ENCODE assay signal across 8 cellular contexts in genomic region chr9:120711841-120712538, GRCh38. TPM values are rescaled to one million over a fixed set of nuclear protein-coding genes. Genes with fewer than 3 reads are reported as not detected.
DNase-seq lines count a peak whose midpoint lies in the region; TF ChIP-seq lines count a peak whose summit lies in the region.

No MANE protein-coding gene starts in this region.

- H3K36me3 Mint-ChIP-seq in endothelial cell (ENCODE audit: low read depth, unreplicated experiment) (no peaks in the 10 kb centered on the region), Caco-2 (ENCODE audit: insufficient read depth, unreplicated experiment) (peaks cover 6% of the 10 kb centered on the region)

- H3K27ac ChIP-seq in duodenal mucosa (ENCODE audit: low read depth, low read length) (no peak overlapping the region), neutrophil (peak overlapping the region; percentile 93)

- peak overlapping the region; percentile 74 to 79 for H3K9ac ChIP-seq in duodenal mucosa (ENCODE audit: low read depth in 1 of 2, low read length in 2 of 2)

- H3K9me3 Mint-ChIP-seq in endothelial cell (ENCODE audit: unreplicated experiment), result no peaks in the 10 kb centered on the region
- no peaks in the 10 kb centered on the region for H3K9me3 Mint-ChIP-seq in Caco-2 (ENCODE audit: unreplicated experiment)

- H3K27me3 ChIP-seq in duodenal mucosa (ENCODE audit: control insufficient read depth in 1 of 2, insufficient read depth in 2 of 2, low read length in 2 of 2) (no peaks in the 10 kb centered on the region), neutrophil (no peaks in the 10 kb centered on the region), Caco-2 (replicated peaks; ENCODE audit: control insufficient read depth, insufficient read depth, low read length) (no peaks in the 10 kb centered on the region)

- H3K4me3 ChIP-seq in duodenal mucosa (ENCODE audit: low read depth in 1 of 2, low read length in 2 of 2), result peak overlapping the region; percentile 84 to 87
- peak overlapping the region; percentile 87 to 95 for H3K4me3 ChIP-seq in neutrophil (ENCODE audit: low read depth in 1 of 2, low read length in 1 of 2)
- H3K4me3 ChIP-seq in Caco-2 (ENCODE audit: low read depth, low read length), result no peak overlapping the region

- CTCF ChIA-PET in Caco-2 (lab: Charles Lee), result interaction anchor here (1.4 kb wide), 1 partner anchor 92 kb away, joined by 4 read pairs; no protein-coding TSS in a partner anchor

- peaks cover 3% of the 10 kb centered on the region for H3K4me1 Mint-ChIP-seq in endothelial cell (ENCODE audit: unreplicated experiment)
- H3K4me1 Mint-ChIP-seq in Caco-2 (ENCODE audit: low read depth, unreplicated experiment), result no peaks in the 10 kb centered on the region

- in situ Hi-C loops in Caki2 (cut with HindIII; ENCODE audit: low pct_unique_long_range_greater_than_20kb, low sequenced_read_pairs), result no loop called here

- no peak overlapping the region for H3K27ac Mint-ChIP-seq in endothelial cell (ENCODE audit: unreplicated experiment)
- no peak overlapping the region for H3K27ac Mint-ChIP-seq in Caco-2 (ENCODE audit: unreplicated experiment)

- peaks cover 33 to 37% of the 10 kb centered on the region in 2 donors for H3K4me1 ChIP-seq in duodenal mucosa (ENCODE audit: control insufficient read depth in 1 of 2, insufficient read depth in 2 of 2, low read length in 2 of 2)
- peaks cover 60 to 74% of the 10 kb centered on the region in 2 experiments for H3K4me1 ChIP-seq in neutrophil (ENCODE audit: control insufficient read depth in 1 of 2, insufficient read depth in 1 of 2, low read depth in 1 of 2, low read length in 1 of 2)
- peaks cover 19% of the 10 kb centered on the region for H3K4me1 ChIP-seq in Caco-2

- intact Hi-C loops in Caco-2 (cut with micrococcal nuclease; ENCODE audit: unreplicated experiment), result no loop called here

- no peak overlapping the region for H3K4me3 Mint-ChIP-seq in endothelial cell (ENCODE audit: unreplicated experiment)
- H3K4me3 Mint-ChIP-seq in Caco-2 (ENCODE audit: unreplicated experiment), result no peak overlapping the region

- TF ChIP-seq CTCF in neutrophil (IDR thresholded peaks at IDR 0.05), result no peak
- no peak for TF ChIP-seq CTCF in endothelial cell (IDR thresholded peaks at IDR 0.05; ENCODE audit: unreplicated experiment)
- no peak for TF ChIP-seq CTCF in Caco-2 (IDR thresholded peaks at IDR 0.05; ENCODE audit: insufficient read depth in 1 of 2, low read depth in 1 of 2, low read length in 1 of 2, severe bottlenecking in 1 of 2, unreplicated experiment in 1 of 2)

- H3K27me3 Mint-ChIP-seq in endothelial cell (ENCODE audit: unreplicated experiment) (peaks cover 3% of the 10 kb centered on the region), Caco-2 (ENCODE audit: insufficient read depth, unreplicated experiment) (no peaks in the 10 kb centered on the region)

- DNase-seq in Caki2 (ENCODE audit: low read depth), result peak; percentile 56
- peak; percentile 57 for DNase-seq in OCI-M1 (lab: John Stamatoyannopoulos, UW)
- DNase-seq in AG08396 (ENCODE audit: low spot score), result no peak
- no peak for DNase-seq in NCI-H446 (lab: John Stamatoyannopoulos, UW)
- DNase-seq in endothelial cell (ENCODE audit: low spot score), result no peak
- DNase-seq in Caco-2, result no peak

- BruUV-seq in Caco-2 (replicated peaks; lab: Mats Ljungman, UMichigan), result no TSS peak

- no peaks in the 10 kb centered on the region for H3K9me3 ChIP-seq in duodenal mucosa (ENCODE audit: control insufficient read depth in 1 of 2, low read length in 2 of 2)
- no peaks in the 10 kb centered on the region for H3K9me3 ChIP-seq in neutrophil
- no peaks in the 10 kb centered on the region for H3K9me3 ChIP-seq in Caco-2

- H3K36me3 ChIP-seq in duodenal mucosa (ENCODE audit: control insufficient read depth in 1 of 2, insufficient read depth in 2 of 2, low read length in 2 of 2), result no peaks in the 10 kb centered on the region
- peaks cover 30% of the 10 kb centered on the region for H3K36me3 ChIP-seq in neutrophil
- no peaks in the 10 kb centered on the region for H3K36me3 ChIP-seq in Caco-2 (ENCODE audit: control insufficient read depth, insufficient read depth, low read length)

- POLR2A ChIA-PET in Caco-2 (lab: Charles Lee), result no interaction called here

RNA-seq across cellular contexts. Expression of gene MEGF9, which starts 2.3 kb away (rescaled TPM):
- total RNA-seq in Caki2 (2014; rRNA removed; shearing (Covaris generic); ENCODE audit: low replicate concordance), result 21.6 and 28.4 TPM in 2 replicates
- 2.6 TPM for total RNA-seq in endothelial cell (ENCODE audit: unreplicated experiment)
- 2.8 and 2.9 TPM in 2 replicates for total RNA-seq in Caco-2 (2022)

Comparison
In these comparisons a context has a peak if more than half of its experiments do, and no peak if none do; other contexts are left out.
1. DNase-seq: peak in Caki2 (single experiment) and OCI-M1 (single experiment); none in AG08396 (single experiment), NCI-H446 (0 of 2), endothelial cell (single experiment) and Caco-2 (0 of 2).